Comparison of ENCODE assay signal across 8 cellular contexts in genomic region chr18:79964330-79965118, GRCh38. TPM values are rescaled to one million over a fixed set of nuclear protein-coding genes. Genes with fewer than 3 reads are reported as not detected.
DNase-seq lines count a peak whose midpoint lies in the region; ATAC-seq, FAIRE-seq and TF ChIP-seq lines count a peak whose summit lies in the region.

TSS of gene HSBP1L1 (plus strand) at chr18:79964643. CDS start at chr18:79964736, 93 bp downstream.

- no peak for TF ChIP-seq POLR2A in gastrocnemius medialis (IDR thresholded peaks at IDR 0.05)

- H3K27ac ChIP-seq in gastrocnemius medialis = peak within 1 kb of the TSS; percentile 65 to 81 (median 72)

- peak within 1 kb of the TSS; percentile 52 for H3K4me3 ChIP-seq in astrocyte of the cerebellum (ENCODE audit: low read depth, low read length)
- peak within 1 kb of the TSS; percentile 51 to 88 (median 57) for H3K4me3 ChIP-seq in gastrocnemius medialis

- no peaks in the 10 kb centered on the region for H3K36me3 ChIP-seq in gastrocnemius medialis

- peaks cover 3 to 4% of the 10 kb centered on the region in 2 donors for H3K4me1 ChIP-seq in gastrocnemius medialis

- intact Hi-C loops in gastrocnemius medialis (cut with DNase I; ENCODE audit: low total_unique reads) = loop anchor here (2.0 kb wide), 1 partner anchor 24 kb away; the partner anchor contains the start of gene TXNL4A

- DNase-seq in COLO668 (lab: John Stamatoyannopoulos, UW; ENCODE audit: unreplicated experiment) (peak; percentile 87), SW480 (ENCODE audit: low spot score) (peak; percentile 47), astrocyte of the cerebellum (ENCODE audit: low read depth) (no peak), hepatic stellate cell (ENCODE audit: low spot score) (peak; percentile 68), gastrocnemius medialis (peak in 1 of 2 donors; percentile 48), urothelium cell line (ENCODE audit: low spot score) (no peak)

- peak; percentile 16 for TF ChIP-seq CTCF in astrocyte of the cerebellum (IDR thresholded peaks at IDR 0.05; ENCODE audit: low read depth, low read length, missing control alignments)
- peak in 3 of 5 experiments; percentile 34 to 61 (median 49) for TF ChIP-seq CTCF in gastrocnemius medialis (IDR thresholded peaks at IDR 0.05 in 4 of 5, conservative IDR thresholded peaks at IDR 0.05 in 1 of 5)

- no peak for FAIRE-seq in urothelium cell line (lab: Jason Lieb, UNC)

- peaks cover 0 to 3% (median 0%) of the 10 kb centered on the region in 3 donors for H3K27me3 ChIP-seq in gastrocnemius medialis

- ATAC-seq in GM19395 (IDR thresholded peaks at IDR 0.05; ENCODE audit: unreplicated experiment) = peak; percentile 53
- ATAC-seq in HG03520 (IDR thresholded peaks at IDR 0.05; ENCODE audit: unreplicated experiment) = peak; percentile 46
- ATAC-seq in gastrocnemius medialis = peak; percentile 65 to 77

- in situ Hi-C loops in astrocyte of the cerebellum (cut with HindIII; ENCODE audit: low sequenced_read_pairs) = no loop called here
- in situ Hi-C loops in gastrocnemius medialis (cut with MboI; ENCODE audit: low sequenced_read_pairs in 4 of 4) = no loop called here

- no peaks in the 10 kb centered on the region for H3K9me3 ChIP-seq in gastrocnemius medialis

RNA-seq across cellular contexts. Expression of gene HSBP1L1, which starts in this region (rescaled TPM):
- 10 to 100 TPM in 1 of 4 donors, 1 to 10 TPM in 2, under 1 TPM in 1; 0.94 to 13.4 (median 6.9) TPM for total RNA-seq in gastrocnemius medialis

Comparison
In these comparisons a context has a peak if more than half of its experiments do, and no peak if none do; other contexts are left out.
1. DNase-seq: peak in COLO668 (single experiment), SW480 (single experiment) and hepatic stellate cell (single experiment); none in astrocyte of the cerebellum (single experiment) and urothelium cell line (single experiment).
2. Peak in every context shown above with its lines, with median percentiles within 50 percentile points of each other: ATAC-seq.